Comparison of ENCODE assay signal across 25 cellular contexts in genomic region chr10:11293332-11293731, GRCh38.
DNase-seq lines count a peak whose midpoint lies in the region; ATAC-seq and TF ChIP-seq lines count a peak whose summit lies in the region.
"Had no signal": no experiment of that assay in that cellular context is flagged by ENCODE, and none has a peak within 500 bp of the region (broad histone marks: within the 10 kb centered on the region; RNA-seq: fewer than 3 reads in every experiment).

No MANE protein-coding gene starts in this region.

- peaks cover 63% of the 10 kb centered on the region for H3K4me1 Mint-ChIP-seq in stimulated activated naive CD8-positive, alpha-beta T cell treated with anti-CD3 and anti-CD28 coated beads, Interleukin-15, amount 100 ng/mL, for 72 hours
- peaks cover 41 to 49% of the 10 kb centered on the region in 2 donors for H3K4me1 Mint-ChIP-seq in natural killer cell treated with Interleukin-12 subunit alpha and Interleukin-12 subunit beta and Interleukin-15 and Interleukin-18, amount 100 ng/mL, for 72 hours (ENCODE audit: low read depth in 2 of 2)

- H3K9me3 ChIP-seq in vagina: no peaks in the 10 kb centered on the region
- no peaks in the 10 kb centered on the region for H3K9me3 ChIP-seq in lower lobe of right lung
- H3K9me3 ChIP-seq in osteoblast (ENCODE audit: low read depth, low read length): no peaks in the 10 kb centered on the region
- H3K9me3 ChIP-seq: BLaER1, left lung had no signal

- no peak for DNase-seq in stimulated activated naive CD8-positive, alpha-beta T cell treated with anti-CD3 and anti-CD28 coated beads, Interleukin-15, amount 100 ng/mL, for 72 hours
- no peak for DNase-seq in stimulated activated naive CD8-positive, alpha-beta T cell treated with anti-CD3 and anti-CD28 coated beads, Interleukin-15, Interleukin-2, amounts not matched to agents 100 U/mL and 50 U/mL, for 24 hours
- DNase-seq in activated naive CD4-positive, alpha-beta T cell treated with anti-CD3 and anti-CD28 coated beads, Interleukin-2, amount 50 U/mL, for 72 hours (ENCODE audit: low spot score in 2 of 2): no peak
- no peak for DNase-seq in natural killer cell treated with Interleukin-12 subunit alpha and Interleukin-12 subunit beta and Interleukin-15 and Interleukin-18, amount 100 ng/mL, for 72 hours (ENCODE audit: low spot score)
- DNase-seq in vagina (ENCODE audit: extremely low spot score in 2 of 2) (peak; percentile 25 to 32), lower lobe of right lung (no peak), osteoblast (ENCODE audit: insufficient read length, low spot score, missing footprints) (no peak)
- no peak for DNase-seq in effector CD8-positive, alpha-beta T cell (lab: John Stamatoyannopoulos, UW)
- DNase-seq: activated CD4-positive, alpha-beta T cell treated with anti-CD3 and anti-CD28 coated beads, Interleukin-2, amount 50 U/mL, for 4 hours; activated naive CD8-positive, alpha-beta T cell treated with anti-CD3 and anti-CD28 coated beads, Interleukin-2, amount 10 ng/mL, durations not matched to agents 7 days and 5 days; activated T-cell treated with anti-CD3 and anti-CD28 coated beads for 4 hours; Calu3; dermis blood vessel endothelial cell; NCI-H1105; NCI-H187 treated with DMSO at 0.1 percent for 48 hours; NCI-H524 treated with DMSO at 0.1 percent for 48 hours; PC-3; stimulated activated CD4-positive, alpha-beta T cell treated with anti-CD3 and anti-CD28 coated beads, Interleukin-1b, Interleukin-23, amount 100 ng/mL, for 48 hours; stimulated activated CD8-positive, alpha-beta memory T cell treated with anti-CD3 and anti-CD28 coated beads, Interleukin-4, amount 100 ng/mL, for 48 hours had no signal

- H3K27me3 ChIP-seq in vagina (no peaks in the 10 kb centered on the region), lower lobe of right lung (ENCODE audit: low read depth) (no peaks in the 10 kb centered on the region), osteoblast (ENCODE audit: insufficient read depth, low read length) (no peaks in the 10 kb centered on the region)
- H3K27me3 ChIP-seq: BLaER1, left lung had no signal

- H3K9me3 Mint-ChIP-seq in stimulated activated naive CD8-positive, alpha-beta T cell treated with anti-CD3 and anti-CD28 coated beads, Interleukin-15, amount 100 ng/mL, for 72 hours: no peaks in the 10 kb centered on the region
- no peaks in the 10 kb centered on the region for H3K9me3 Mint-ChIP-seq in activated naive CD4-positive, alpha-beta T cell treated with anti-CD3 and anti-CD28 coated beads, Interleukin-2, amount 50 U/mL, for 72 hours
- no peaks in the 10 kb centered on the region for H3K9me3 Mint-ChIP-seq in natural killer cell treated with Interleukin-12 subunit alpha and Interleukin-12 subunit beta and Interleukin-15 and Interleukin-18, amount 100 ng/mL, for 72 hours
- H3K9me3 Mint-ChIP-seq: activated naive CD8-positive, alpha-beta T cell treated with anti-CD3 and anti-CD28 coated beads, Interleukin-2, amount 10 ng/mL, durations not matched to agents 7 days and 5 days had no signal

- no peak overlapping the region for H3K4me3 Mint-ChIP-seq in stimulated activated naive CD8-positive, alpha-beta T cell treated with anti-CD3 and anti-CD28 coated beads, Interleukin-15, amount 100 ng/mL, for 72 hours
- no peak overlapping the region for H3K4me3 Mint-ChIP-seq in natural killer cell treated with Interleukin-12 subunit alpha and Interleukin-12 subunit beta and Interleukin-15 and Interleukin-18, amount 100 ng/mL, for 72 hours
- H3K4me3 Mint-ChIP-seq: activated naive CD8-positive, alpha-beta T cell treated with anti-CD3 and anti-CD28 coated beads, Interleukin-2, amount 10 ng/mL, durations not matched to agents 7 days and 5 days had no signal

- H3K36me3 ChIP-seq in vagina (peaks cover 0 to 4% of the 10 kb centered on the region in 2 donors), lower lobe of right lung (peaks cover 100% of the 10 kb centered on the region), osteoblast (ENCODE audit: insufficient read depth, low read length) (no peaks in the 10 kb centered on the region)

- H3K27me3 Mint-ChIP-seq in stimulated activated naive CD8-positive, alpha-beta T cell treated with anti-CD3 and anti-CD28 coated beads, Interleukin-15, amount 100 ng/mL, for 72 hours: no peaks in the 10 kb centered on the region
- H3K27me3 Mint-ChIP-seq in natural killer cell treated with Interleukin-12 subunit alpha and Interleukin-12 subunit beta and Interleukin-15 and Interleukin-18, amount 100 ng/mL, for 72 hours: no peaks in the 10 kb centered on the region
- H3K27me3 Mint-ChIP-seq: activated naive CD8-positive, alpha-beta T cell treated with anti-CD3 and anti-CD28 coated beads, Interleukin-2, amount 10 ng/mL, durations not matched to agents 7 days and 5 days had no signal

- H3K27ac ChIP-seq in vagina (no peak overlapping the region), lower lobe of right lung (no peak overlapping the region), osteoblast (ENCODE audit: low read depth, low read length) (no peak overlapping the region)
- H3K27ac ChIP-seq: BLaER1, left lung, skin epidermis had no signal

- H2AFZ ChIP-seq in osteoblast (ENCODE audit: low read length): no peak overlapping the region

- no peak for TF ChIP-seq POLR2A in vagina (IDR thresholded peaks at IDR 0.05)

- H3K4me2 ChIP-seq in osteoblast (ENCODE audit: insufficient read depth, low read length): no peak overlapping the region
- H3K4me2 ChIP-seq: BLaER1 had no signal

- no peaks in the 10 kb centered on the region for H4K20me1 ChIP-seq in osteoblast (ENCODE audit: insufficient read depth, low read length)

- TF ChIP-seq CTCF in vagina (IDR thresholded peaks at IDR 0.05) (no peak), lower lobe of right lung (IDR thresholded peaks at IDR 0.05) (no peak), osteoblast (IDR thresholded peaks at IDR 0.05; ENCODE audit: extremely low read depth, low read depth, low read length) (no peak)

- H3K4me1 ChIP-seq in vagina (no peaks in the 10 kb centered on the region), lower lobe of right lung (no peaks in the 10 kb centered on the region), osteoblast (ENCODE audit: insufficient read depth, low read length) (no peaks in the 10 kb centered on the region)
- H3K4me1 ChIP-seq: left lung had no signal

- ATAC-seq in stimulated activated naive CD8-positive, alpha-beta T cell treated with anti-CD3 and anti-CD28 coated beads, Interleukin-15, amount 100 ng/mL, for 72 hours: no peak
- ATAC-seq in stimulated activated naive CD8-positive, alpha-beta T cell treated with anti-CD3 and anti-CD28 coated beads, Interleukin-15, Interleukin-2, amounts not matched to agents 100 U/mL and 50 U/mL, for 24 hours: no peak
- ATAC-seq in activated naive CD4-positive, alpha-beta T cell treated with anti-CD3 and anti-CD28 coated beads, Interleukin-2, amount 50 U/mL, for 72 hours: peak in 1 of 2 donors; percentile 16
- ATAC-seq in natural killer cell treated with Interleukin-12 subunit alpha and Interleukin-12 subunit beta and Interleukin-15 and Interleukin-18, amount 100 ng/mL, for 72 hours: no peak
- no peak for ATAC-seq in lower lobe of right lung
- ATAC-seq: HCT116, K562, left lung, PC-3, Right ventricle myocardium inferior had no signal

- no peaks in the 10 kb centered on the region for H3K79me2 ChIP-seq in osteoblast (ENCODE audit: insufficient read depth, low read length)

- H3K36me3 Mint-ChIP-seq in activated naive CD4-positive, alpha-beta T cell treated with anti-CD3 and anti-CD28 coated beads, Interleukin-2, amount 50 U/mL, for 72 hours: peaks cover 45 to 73% of the 10 kb centered on the region in 2 donors
- H3K36me3 Mint-ChIP-seq in natural killer cell treated with Interleukin-12 subunit alpha and Interleukin-12 subunit beta and Interleukin-15 and Interleukin-18, amount 100 ng/mL, for 72 hours: peaks cover 56% of the 10 kb centered on the region

- H3K27ac Mint-ChIP-seq in stimulated activated naive CD8-positive, alpha-beta T cell treated with anti-CD3 and anti-CD28 coated beads, Interleukin-15, amount 100 ng/mL, for 72 hours: peak overlapping the region; percentile 64 to 82
- peak overlapping the region; percentile 53 to 81 for H3K27ac Mint-ChIP-seq in activated naive CD4-positive, alpha-beta T cell treated with anti-CD3 and anti-CD28 coated beads, Interleukin-2, amount 50 U/mL, for 72 hours
- peak overlapping the region; percentile 73 to 87 for H3K27ac Mint-ChIP-seq in natural killer cell treated with Interleukin-12 subunit alpha and Interleukin-12 subunit beta and Interleukin-15 and Interleukin-18, amount 100 ng/mL, for 72 hours

- intact Hi-C loops in vagina (cut with DNase I): no loop called here
- intact Hi-C loops in lower lobe of right lung (cut with DNase I): no loop called here

- H3K4me3 ChIP-seq in vagina (no peak overlapping the region), lower lobe of right lung (no peak overlapping the region), osteoblast (ENCODE audit: insufficient read depth, low read length) (no peak overlapping the region)
- H3K4me3 ChIP-seq: BLaER1, K562, left lung, skin epidermis had no signal

Comparison
In these comparisons a context has a peak if more than half of its experiments do, and no peak if none do; other contexts are left out.
1. DNase-seq: peak in vagina (2 of 2); none in stimulated activated naive CD8-positive, alpha-beta T cell treated with anti-CD3 and anti-CD28 coated beads, Interleukin-15, amount 100 ng/mL, for 72 hours (0 of 2), stimulated activated naive CD8-positive, alpha-beta T cell treated with anti-CD3 and anti-CD28 coated beads, Interleukin-15, Interleukin-2, amounts not matched to agents 100 U/mL and 50 U/mL, for 24 hours (single experiment), activated naive CD4-positive, alpha-beta T cell treated with anti-CD3 and anti-CD28 coated beads, Interleukin-2, amount 50 U/mL, for 72 hours (0 of 2), natural killer cell treated with Interleukin-12 subunit alpha and Interleukin-12 subunit beta and Interleukin-15 and Interleukin-18, amount 100 ng/mL, for 72 hours (single experiment), effector CD8-positive, alpha-beta T cell (single experiment), lower lobe of right lung (single experiment) and osteoblast (single experiment).
2. Peak in every context shown above with its lines, with median percentiles within 50 percentile points of each other: H3K27ac Mint-ChIP-seq.